1 cellular context compared by ENCODE assay signal in the genomic region with DNA sequence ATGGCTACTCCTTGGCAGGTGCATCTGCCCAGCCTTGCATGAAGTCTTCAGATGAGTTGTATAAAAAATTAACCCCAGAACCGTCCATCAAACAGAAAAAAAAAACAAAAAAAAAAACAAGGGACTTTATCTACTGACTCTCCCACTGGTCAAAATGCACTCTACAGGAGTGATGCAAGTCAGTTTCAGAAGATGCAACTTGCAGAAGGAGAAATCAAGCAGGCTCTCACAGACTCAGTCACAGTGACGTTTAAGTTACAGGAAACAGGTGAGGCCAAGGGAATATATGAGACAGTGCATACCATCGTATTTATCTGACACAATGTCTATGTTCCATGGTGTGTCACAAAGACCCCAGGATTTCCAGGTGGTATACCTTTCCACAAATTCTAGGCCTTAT.
TF ChIP-seq lines count a peak whose summit lies in the region.

No MANE protein-coding gene starts in this region.

TF ChIP-seq in K562, 482 proteins besides CTCF, POLR2A, EP300 and RAD21 (continued from another document):
- TF ChIP-seq, protein P1, sequence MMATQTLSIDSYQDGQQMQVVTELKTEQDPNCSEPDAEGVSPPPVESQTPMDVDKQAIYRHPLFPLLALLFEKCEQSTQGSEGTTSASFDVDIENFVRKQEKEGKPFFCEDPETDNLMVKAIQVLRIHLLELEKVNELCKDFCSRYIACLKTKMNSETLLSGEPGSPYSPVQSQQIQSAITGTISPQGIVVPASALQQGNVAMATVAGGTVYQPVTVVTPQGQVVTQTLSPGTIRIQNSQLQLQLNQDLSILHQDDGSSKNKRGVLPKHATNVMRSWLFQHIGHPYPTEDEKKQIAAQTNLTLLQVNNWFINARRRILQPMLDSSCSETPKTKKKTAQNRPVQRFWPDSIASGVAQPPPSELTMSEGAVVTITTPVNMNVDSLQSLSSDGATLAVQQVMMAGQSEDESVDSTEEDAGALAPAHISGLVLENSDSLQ (IDR thresholded peaks at IDR 0.05) = peak; percentile 35
- TF ChIP-seq CEBPG (CRISPR knock-in tag; IDR thresholded peaks at IDR 0.05) (peak; percentile 56), CEBPG (tag; conservative IDR thresholded peaks at IDR 0.05 in 1 of 2, IDR thresholded peaks at IDR 0.05 in 1 of 2) (peak; percentile 45 to 81), E2F3 (CRISPR knock-in tag; IDR thresholded peaks at IDR 0.05) (no peak), ZNF384 (IDR thresholded peaks at IDR 0.05; ENCODE audit: low read depth, low read length) (0 out of 2 replicates have a peak, but pooled peaks have one; percentile 34)
- TF ChIP-seq, protein P2, sequence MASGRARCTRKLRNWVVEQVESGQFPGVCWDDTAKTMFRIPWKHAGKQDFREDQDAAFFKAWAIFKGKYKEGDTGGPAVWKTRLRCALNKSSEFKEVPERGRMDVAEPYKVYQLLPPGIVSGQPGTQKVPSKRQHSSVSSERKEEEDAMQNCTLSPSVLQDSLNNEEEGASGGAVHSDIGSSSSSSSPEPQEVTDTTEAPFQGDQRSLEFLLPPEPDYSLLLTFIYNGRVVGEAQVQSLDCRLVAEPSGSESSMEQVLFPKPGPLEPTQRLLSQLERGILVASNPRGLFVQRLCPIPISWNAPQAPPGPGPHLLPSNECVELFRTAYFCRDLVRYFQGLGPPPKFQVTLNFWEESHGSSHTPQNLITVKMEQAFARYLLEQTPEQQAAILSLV (tag; IDR thresholded peaks at IDR 0.05) = peak; percentile 28; the same call in 1 of the 2 replicates
- TF ChIP-seq, protein P3, sequence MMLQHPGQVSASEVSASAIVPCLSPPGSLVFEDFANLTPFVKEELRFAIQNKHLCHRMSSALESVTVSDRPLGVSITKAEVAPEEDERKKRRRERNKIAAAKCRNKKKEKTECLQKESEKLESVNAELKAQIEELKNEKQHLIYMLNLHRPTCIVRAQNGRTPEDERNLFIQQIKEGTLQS (IDR thresholded peaks at IDR 0.05) = peak; percentile 50
- TF ChIP-seq, protein P3 (CRISPR knock-in tag; conservative IDR thresholded peaks at IDR 0.05) = no peak
